29 cellular contexts compared by ENCODE assay signal in the genomic region with DNA sequence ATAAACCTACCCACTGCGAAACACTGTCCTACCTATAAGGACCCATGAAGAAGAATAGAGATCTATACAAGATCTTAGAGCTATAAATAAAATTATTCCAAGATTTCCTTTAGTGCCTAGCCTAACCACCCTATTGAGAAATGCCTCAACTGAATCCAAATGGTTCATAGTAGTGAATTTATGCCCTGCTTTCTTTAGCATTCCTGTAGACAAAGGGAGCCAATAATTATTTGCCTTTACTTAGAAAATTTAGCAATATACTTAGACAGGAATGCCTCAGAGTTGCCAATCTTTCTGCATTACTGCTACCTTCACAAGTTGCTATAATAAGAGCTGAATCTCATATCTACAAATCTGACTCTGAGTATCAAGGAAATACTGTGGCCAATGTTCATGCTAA.
"Had no signal": no experiment of that assay in that cellular context is flagged by ENCODE, and none has a peak within 500 bp of the region (broad histone marks: within the 10 kb centered on the region; RNA-seq: fewer than 3 reads in every experiment).

No MANE protein-coding gene starts in this region.

- H3K4me3 ChIP-seq: MG63, Peyer's patch, SJSA1 had no signal

- H3K4me1 ChIP-seq: Peyer's patch, SJSA1 had no signal

- H3K4me3 Mint-ChIP-seq: activated CD4-positive, alpha-beta T cell treated with anti-CD3 and anti-CD28 coated beads, Interleukin-2, amount 10 ng/mL, durations not matched to agents 24 days and 14 days; activated CD8-positive, alpha-beta T cell treated with anti-CD3 and anti-CD28 coated beads, Interleukin-2, amount 10 ng/mL, durations not matched to agents 7 days and 5 days; activated naive CD4-positive, alpha-beta T cell treated with anti-CD3 and anti-CD28 coated beads for 36 hours; activated T-cell treated with anti-CD3 and anti-CD28 coated beads, Interleukin-2, amount 50 U/mL, for 24 hours; brain; T-helper 1 cell treated with Interleukin-12 subunit alpha and Interleukin-12 subunit beta and Interleukin-4 antibody, amounts not matched to agents 30 μg/mL and 1 μg/mL, for 36 hours; T-helper 2 cell treated with Interferon-gamma antibody and Interleukin-4, amounts not matched to agents 5 μg/mL and 100 μg/mL, for 36 hours had no signal

- H3K27me3 ChIP-seq: MG63, Peyer's patch, SJSA1 had no signal

- H3K27ac ChIP-seq: Peyer's patch, SJSA1 had no signal

- H3K4me1 Mint-ChIP-seq: activated CD4-positive, alpha-beta T cell treated with anti-CD3 and anti-CD28 coated beads, Interleukin-2, amount 10 ng/mL, durations not matched to agents 24 days and 14 days; brain had no signal

- DNase-seq: activated CD4-positive, alpha-beta T cell treated with anti-CD3 and anti-CD28 coated beads, Interleukin-2, amount 10 ng/mL, durations not matched to agents 24 days and 14 days; activated CD4-positive, alpha-beta T cell treated with anti-CD3 and anti-CD28 coated beads, Interleukin-2, amount 50 U/mL, for 48 hours; activated CD8-positive, alpha-beta T cell treated with anti-CD3 and anti-CD28 coated beads, Interleukin-2, amount 10 ng/mL, durations not matched to agents 7 days and 5 days; activated gamma-delta T cell treated with Interleukin-2 at 50 U/mL for 16 hours; activated naive CD4-positive, alpha-beta T cell treated with anti-CD3 and anti-CD28 coated beads for 36 hours; activated T-cell treated with anti-CD3 and anti-CD28 coated beads, Interleukin-2, amount 50 U/mL, for 24 hours; anterior cingulate cortex; caudate nucleus; Kasumi-1; KG1; MG63; NCI-H1092; NCI-H1436 treated with DMSO at 0.1 percent for 48 hours; NCI-H1694 treated with DMSO at 0.1 percent for 48 hours; NCI-H2029; NCI-H510A; NCI-H526; NCI-H748 treated with DMSO at 0.1 percent for 48 hours; NK-92 treated with Interleukin-12 subunit alpha and Interleukin-12 subunit beta, amount 100 ng/mL, for 24 hours; PC-3; Peyer's patch; RPMI8226; SHP77 treated with DMSO at 0.1 percent for 48 hours; SK-N-SH had no signal

- H3K27me3 Mint-ChIP-seq: activated CD4-positive, alpha-beta T cell treated with anti-CD3 and anti-CD28 coated beads, Interleukin-2, amount 10 ng/mL, durations not matched to agents 24 days and 14 days; activated T-cell treated with anti-CD3 and anti-CD28 coated beads, Interleukin-2, amount 50 U/mL, for 24 hours; brain had no signal

- H3K9me3 ChIP-seq: SJSA1, SK-N-SH had no signal

- ATAC-seq: activated CD8-positive, alpha-beta T cell treated with anti-CD3 and anti-CD28 coated beads, Interleukin-2, amount 10 ng/mL, durations not matched to agents 7 days and 5 days; activated naive CD4-positive, alpha-beta T cell treated with anti-CD3 and anti-CD28 coated beads, Interleukin-2, amount 50 U/mL, for 72 hours; PC-3 had no signal

- H3K27ac Mint-ChIP-seq: activated CD4-positive, alpha-beta T cell treated with anti-CD3 and anti-CD28 coated beads, Interleukin-2, amount 10 ng/mL, durations not matched to agents 24 days and 14 days; activated CD8-positive, alpha-beta T cell treated with anti-CD3 and anti-CD28 coated beads, Interleukin-2, amount 10 ng/mL, durations not matched to agents 7 days and 5 days; activated naive CD4-positive, alpha-beta T cell treated with anti-CD3 and anti-CD28 coated beads for 36 hours; activated naive CD4-positive, alpha-beta T cell treated with anti-CD3 and anti-CD28 coated beads, Interleukin-2, amount 50 U/mL, for 72 hours; activated T-cell treated with anti-CD3 and anti-CD28 coated beads, Interleukin-2, amount 50 U/mL, for 24 hours; brain; T-helper 1 cell treated with Interleukin-12 subunit alpha and Interleukin-12 subunit beta and Interleukin-4 antibody, amounts not matched to agents 30 μg/mL and 1 μg/mL, for 36 hours; T-helper 2 cell treated with Interferon-gamma antibody and Interleukin-4, amounts not matched to agents 5 μg/mL and 100 μg/mL, for 36 hours had no signal
